Comparison of ENCODE assay signal across 1 cellular context in genomic region chr13:59126474-59126873, GRCh38.
TF ChIP-seq lines count a peak whose summit lies in the region.

No MANE protein-coding gene starts in this region.

TF ChIP-seq in SK-N-SH treated with all-trans-retinoic acid at 6 μM for 48 hours, 23 proteins besides CTCF, POLR2A, EP300 and RAD21 (continued from another document):
- no peak for TF ChIP-seq CSRNP3 (CRISPR knock-in tag; IDR thresholded peaks at IDR 0.05)
